Comparison of ENCODE assay signal across 8 cellular contexts in genomic region chr11:27485930-27486773, GRCh38. TPM values are rescaled to one million over a fixed set of nuclear protein-coding genes. Genes with fewer than 3 reads are reported as not detected.
DNase-seq lines count a peak whose midpoint lies in the region; ATAC-seq and TF ChIP-seq lines count a peak whose summit lies in the region.

No MANE protein-coding gene starts in this region.

- no peaks in the 10 kb centered on the region for H3K27me3 ChIP-seq in hepatocyte

- DNase-seq in stimulated activated CD4-positive, alpha-beta T cell treated with anti-CD3 and anti-CD28 coated beads, Interleukin-2, amount 100 ng/mL, for 4 hours (ENCODE audit: low read depth) = peak; percentile 10
- DNase-seq in stimulated activated CD4-positive, alpha-beta T cell treated with anti-CD3 and anti-CD28 coated beads, Interleukin-1b, Interleukin-23, amount 100 ng/mL, for 48 hours = no peak
- DNase-seq in NCI-H460 (ENCODE audit: extremely low read depth, low read depth) (peak; percentile 64), astrocyte of the cerebellum (ENCODE audit: low read depth) (peak; percentile 69), hepatocyte (ENCODE audit: low spot score) (peak; percentile 67), retina (no peak)
- peak; percentile 21 to 58 for DNase-seq in stimulated activated effector memory CD8-positive, alpha-beta T cell treated with anti-CD3 and anti-CD28 coated beads, Interleukin-12 subunit alpha, Interleukin-12 subunit beta, amount 100 ng/mL, for 72 hours (ENCODE audit: low spot score in 2 of 2)

- H3K4me1 Mint-ChIP-seq in stimulated activated effector memory CD8-positive, alpha-beta T cell treated with anti-CD3 and anti-CD28 coated beads, Interleukin-12 subunit alpha, Interleukin-12 subunit beta, amount 100 ng/mL, for 72 hours = no peaks in the 10 kb centered on the region

- H3K4me3 ChIP-seq in astrocyte of the cerebellum (ENCODE audit: low read depth, low read length) = no peak overlapping the region
- no peak overlapping the region for H3K4me3 ChIP-seq in hepatocyte

- no peak overlapping the region for H3K27ac ChIP-seq in hepatocyte

- no peaks in the 10 kb centered on the region for H3K79me2 ChIP-seq in hepatocyte

- H3K27ac Mint-ChIP-seq in stimulated activated effector memory CD8-positive, alpha-beta T cell treated with anti-CD3 and anti-CD28 coated beads, Interleukin-12 subunit alpha, Interleukin-12 subunit beta, amount 100 ng/mL, for 72 hours = no peak overlapping the region

- H3K9me3 ChIP-seq in hepatocyte (ENCODE audit: low read depth) = no peaks in the 10 kb centered on the region

- H2AFZ ChIP-seq in hepatocyte = no peak overlapping the region

- no peaks in the 10 kb centered on the region for H3K36me3 ChIP-seq in hepatocyte (replicated peaks; ENCODE audit: insufficient read depth, low read depth)

- no peaks in the 10 kb centered on the region for H3K4me1 ChIP-seq in hepatocyte (ENCODE audit: insufficient read depth)

- no peaks in the 10 kb centered on the region for H4K20me1 ChIP-seq in hepatocyte (ENCODE audit: insufficient read depth, poor library complexity, severe bottlenecking)

- WGBS in hepatocyte (ENCODE audit: low lambda C conversion rate, missing lambda C conversion rate) = 41% methylated on average over 4 of the region's 4 CpGs

- peak; percentile 67 for TF ChIP-seq CTCF in astrocyte of the cerebellum (IDR thresholded peaks at IDR 0.05; ENCODE audit: low read depth, low read length, missing control alignments)
- peak; percentile 86 for TF ChIP-seq CTCF in hepatocyte (IDR thresholded peaks at IDR 0.05; ENCODE audit: poor library complexity)

- peaks cover 8% of the 10 kb centered on the region for H3K36me3 Mint-ChIP-seq in stimulated activated effector memory CD8-positive, alpha-beta T cell treated with anti-CD3 and anti-CD28 coated beads, Interleukin-12 subunit alpha, Interleukin-12 subunit beta, amount 100 ng/mL, for 72 hours

- H3K9me3 Mint-ChIP-seq in stimulated activated effector memory CD8-positive, alpha-beta T cell treated with anti-CD3 and anti-CD28 coated beads, Interleukin-12 subunit alpha, Interleukin-12 subunit beta, amount 100 ng/mL, for 72 hours = no peaks in the 10 kb centered on the region

- no peaks in the 10 kb centered on the region for H3K9me2 ChIP-seq in hepatocyte (replicated peaks; ENCODE audit: insufficient read depth)

- H3K4me3 Mint-ChIP-seq in stimulated activated effector memory CD8-positive, alpha-beta T cell treated with anti-CD3 and anti-CD28 coated beads, Interleukin-12 subunit alpha, Interleukin-12 subunit beta, amount 100 ng/mL, for 72 hours = no peak overlapping the region

- no peak overlapping the region for H3K4me2 ChIP-seq in hepatocyte

- peak; percentile 65 for ATAC-seq in HG02973 (IDR thresholded peaks at IDR 0.05; ENCODE audit: unreplicated experiment)
- ATAC-seq in stimulated activated effector memory CD8-positive, alpha-beta T cell treated with anti-CD3 and anti-CD28 coated beads, Interleukin-12 subunit alpha, Interleukin-12 subunit beta, amount 100 ng/mL, for 72 hours = no peak

- in situ Hi-C loops in astrocyte of the cerebellum (cut with HindIII; ENCODE audit: low sequenced_read_pairs) = no loop called here

RNA-seq across cellular contexts. Expression of gene LGR4, which starts 13.6 kb away (rescaled TPM):
- total RNA-seq in NCI-H460 (2014; rRNA removed; shearing (Covaris generic)) = 54.0 and 59.8 TPM in 2 replicates
- 48.6 and 53.0 TPM in 2 replicates for polyA plus RNA-seq in NCI-H460 (2014; cell fraction: nucleus; rRNA removed)
- 108 and 115 TPM in 2 replicates for total RNA-seq in hepatocyte
- 27.2 and 30.1 TPM in 2 replicates for polyA plus RNA-seq in hepatocyte

RNA-seq across cellular contexts. Expression of gene LIN7C, which starts 20.4 kb away (rescaled TPM):
- total RNA-seq in NCI-H460 (2014; rRNA removed; shearing (Covaris generic)) = 62.5 and 67.4 TPM in 2 replicates
- polyA plus RNA-seq in NCI-H460 (2014; cell fraction: nucleus; rRNA removed) = 24.6 and 33.0 TPM in 2 replicates
- total RNA-seq in hepatocyte = 52.9 and 55.5 TPM in 2 replicates
- polyA plus RNA-seq in hepatocyte = 22.4 and 23.5 TPM in 2 replicates

Comparison
In these comparisons a context has a peak if more than half of its experiments do, and no peak if none do; other contexts are left out.
1. DNase-seq: peak in stimulated activated CD4-positive, alpha-beta T cell treated with anti-CD3 and anti-CD28 coated beads, Interleukin-2, amount 100 ng/mL, for 4 hours (single experiment), NCI-H460 (single experiment), astrocyte of the cerebellum (single experiment), hepatocyte (single experiment) and stimulated activated effector memory CD8-positive, alpha-beta T cell treated with anti-CD3 and anti-CD28 coated beads, Interleukin-12 subunit alpha, Interleukin-12 subunit beta, amount 100 ng/mL, for 72 hours (2 of 2); none in stimulated activated CD4-positive, alpha-beta T cell treated with anti-CD3 and anti-CD28 coated beads, Interleukin-1b, Interleukin-23, amount 100 ng/mL, for 48 hours (single experiment) and retina (single experiment).